9 cellular contexts compared by ENCODE assay signal in genomic region chr5:139459451-139459934, GRCh38. TPM values are rescaled to one million over a fixed set of nuclear protein-coding genes. Genes with fewer than 3 reads are reported as not detected.
A peak's percentile ranks its signal among the peaks of the same experiment; 100 is the strongest.
DNase-seq lines count a peak whose midpoint lies in the region; ATAC-seq and TF ChIP-seq lines count a peak whose summit lies in the region.
"Had no signal": no experiment of that assay in that cellular context is flagged by ENCODE, and none has a peak within 500 bp of the region (broad histone marks: within the 10 kb centered on the region; RNA-seq: fewer than 3 reads in every experiment).

No MANE protein-coding gene starts in this region.

- no peaks in the 10 kb centered on the region for H3K27me3 ChIP-seq in PC-3 (ENCODE audit: low read length)

- no peaks in the 10 kb centered on the region for H3K27me3 Mint-ChIP-seq in effector memory CD8-positive, alpha-beta T cell

- CTCF ChIA-PET in PC-3 (lab: Charles Lee): no interaction called here

- no peaks in the 10 kb centered on the region for H3K9me2 ChIP-seq in PC-3 (replicated peaks; ENCODE audit: low read length)

- no peak for TF ChIP-seq CTCF in PC-3 (conservative IDR thresholded peaks at IDR 0.05; ENCODE audit: low read depth, low read length)

- DNase-seq in effector memory CD8-positive, alpha-beta T cell: no peak
- peak; percentile 41 for DNase-seq in stimulated activated CD4-positive, alpha-beta T cell treated with anti-CD3 and anti-CD28 coated beads, Interleukin-4, amount 100 ng/mL, for 1 hour
- DNase-seq in PC-3 (no peak), GM19238 (ENCODE audit: insufficient read length, low spot score) (no peak), NCI-H510A (lab: John Stamatoyannopoulos, UW) (no peak)
- DNase-seq in activated CD4-positive, CD25-positive, alpha-beta regulatory T cell (lab: John Stamatoyannopoulos, UW): no peak
- DNase-seq: head of caudate nucleus had no signal

- no peaks in the 10 kb centered on the region for H3K9me3 ChIP-seq in PC-3 (ENCODE audit: low read length)

- no peaks in the 10 kb centered on the region for H3K36me3 ChIP-seq in PC-3 (ENCODE audit: low read depth, low read length)

- peaks cover 39 to 40% of the 10 kb centered on the region in 2 donors for H3K4me1 Mint-ChIP-seq in effector memory CD8-positive, alpha-beta T cell (ENCODE audit: low read depth in 2 of 2)

- no peak overlapping the region for H3K9ac ChIP-seq in PC-3 (ENCODE audit: low read length)

- no peak overlapping the region for H2AFZ ChIP-seq in PC-3 (ENCODE audit: low read length)

- no peak overlapping the region for H3K27ac ChIP-seq in PC-3 (ENCODE audit: low read length)

- H3K4me2 ChIP-seq in PC-3 (ENCODE audit: low read length): no peak overlapping the region

- no peaks in the 10 kb centered on the region for H4K20me1 ChIP-seq in PC-3 (ENCODE audit: low read length)

- POLR2A ChIA-PET in PC-3 (lab: Charles Lee; ENCODE audit: unreplicated experiment): no interaction called here

- no peak overlapping the region for H3K4me3 ChIP-seq in PC-3 (ENCODE audit: low read length)

- H3K79me2 ChIP-seq in PC-3 (ENCODE audit: low read length): no peaks in the 10 kb centered on the region

- peak overlapping the region; percentile 92 to 93 for H3K27ac Mint-ChIP-seq in effector memory CD8-positive, alpha-beta T cell

- H3K36me3 Mint-ChIP-seq in effector memory CD8-positive, alpha-beta T cell (ENCODE audit: insufficient read depth): peaks cover 11% of the 10 kb centered on the region

- intact Hi-C loops in PC-3 (cut with micrococcal nuclease): no loop called here

- H3K4me3 Mint-ChIP-seq in effector memory CD8-positive, alpha-beta T cell: peak overlapping the region; percentile 37 to 66

- ATAC-seq in GM19035 (IDR thresholded peaks at IDR 0.05; ENCODE audit: unreplicated experiment) (peak; percentile 37), HG03442 (IDR thresholded peaks at IDR 0.05; ENCODE audit: unreplicated experiment) (peak; percentile 21), PC-3 (no peak)
- no peak for ATAC-seq in effector memory CD8-positive, alpha-beta T cell (replicated peaks)

- H3K9me3 Mint-ChIP-seq in effector memory CD8-positive, alpha-beta T cell: no peaks in the 10 kb centered on the region

- peaks cover 6% of the 10 kb centered on the region; the same call in 1 of the 2 replicates for H3K4me1 ChIP-seq in PC-3 (ENCODE audit: insufficient read depth, low read length)

- BruUV-seq in PC-3 (replicated peaks; lab: Mats Ljungman, UMichigan): no TSS peak

- no peaks in the 10 kb centered on the region for H3F3A ChIP-seq in PC-3 (ENCODE audit: low read length, unreplicated experiment)

RNA-seq across cellular contexts. Expression of gene ECSCR, which starts 3.0 kb away (rescaled TPM):
- total RNA-seq in PC-3 (2014; rRNA removed): 0.36 TPM in 1 of 2 replicates, not detected in the other

RNA-seq across cellular contexts. Expression of gene SMIM33, which starts 11.3 kb away (rescaled TPM):
- not detected in 2 replicates for total RNA-seq in PC-3 (2014; rRNA removed)

RNA-seq across cellular contexts. Expression of gene DNAJC18, which starts 20.2 kb away (rescaled TPM):
- total RNA-seq in PC-3 (2014; rRNA removed): 3.2 and 4.4 TPM in 2 replicates

RNA-seq across cellular contexts. Expression of gene STING1, which starts 23.1 kb away (rescaled TPM):
- 6.5 and 12.6 TPM in 2 replicates for total RNA-seq in PC-3 (2014; rRNA removed)

RNA-seq across cellular contexts. Expression of gene SPATA24, which starts 55.6 kb away (rescaled TPM):
- 1.4 and 3.1 TPM in 2 replicates for total RNA-seq in PC-3 (2014; rRNA removed)

Comparison
In these comparisons a context has a peak if more than half of its experiments do, and no peak if none do; other contexts are left out.
1. ATAC-seq: peak in GM19035 (single experiment) and HG03442 (single experiment); none in effector memory CD8-positive, alpha-beta T cell (single experiment) and PC-3 (single experiment).